8 cellular contexts compared by ENCODE assay signal in genomic region chr2:231604101-231604684, GRCh38. TPM values are rescaled to one million over a fixed set of nuclear protein-coding genes. Genes with fewer than 3 reads are reported as not detected.
DNase-seq lines count a peak whose midpoint lies in the region; ATAC-seq and TF ChIP-seq lines count a peak whose summit lies in the region.

No MANE protein-coding gene starts in this region.

- peak; percentile 95 for DNase-seq in Ammon's horn (ENCODE audit: low spot score)
- no peak for DNase-seq in RWPE2 (ENCODE audit: low spot score)
- DNase-seq in mesenchymal stem cell: no peak
- no peak for DNase-seq in activated gamma-delta T cell (lab: John Stamatoyannopoulos, UW)

- peak overlapping the region; percentile 14 for H2AK5ac ChIP-seq in mesenchymal stem cell (ENCODE audit: low read length, severe bottlenecking)

- peak overlapping the region; percentile 94 to 96 for H3K18ac ChIP-seq in mesenchymal stem cell (ENCODE audit: low read depth in 1 of 2, low read length in 2 of 2)

- peak overlapping the region; percentile 76 to 91 for H3K4ac ChIP-seq in mesenchymal stem cell (ENCODE audit: low read depth in 1 of 2, low read length in 2 of 2)

- H3K27me3 ChIP-seq in RWPE2 (ENCODE audit: insufficient read depth, poor library complexity, severe bottlenecking): no peaks in the 10 kb centered on the region
- no peaks in the 10 kb centered on the region for H3K27me3 ChIP-seq in duodenal mucosa (ENCODE audit: control insufficient read depth in 1 of 2, insufficient read depth in 2 of 2, low read length in 2 of 2)
- no peaks in the 10 kb centered on the region for H3K27me3 ChIP-seq in mesenchymal stem cell (ENCODE audit: control insufficient read depth in 1 of 2, insufficient read depth in 1 of 2, low read length in 2 of 2)
- no peaks in the 10 kb centered on the region for H3K27me3 ChIP-seq in thymus (ENCODE audit: control insufficient read depth, insufficient read depth)

- no peaks in the 10 kb centered on the region for H3K9me3 ChIP-seq in RWPE2 (ENCODE audit: severe bottlenecking)
- no peaks in the 10 kb centered on the region for H3K9me3 ChIP-seq in duodenal mucosa (ENCODE audit: control insufficient read depth in 1 of 2, low read length in 2 of 2)
- H3K9me3 ChIP-seq in mesenchymal stem cell (ENCODE audit: control insufficient read depth, low read length): no peaks in the 10 kb centered on the region
- no peaks in the 10 kb centered on the region for H3K9me3 ChIP-seq in thymus (ENCODE audit: control insufficient read depth)

- H4K91ac ChIP-seq in mesenchymal stem cell (ENCODE audit: low read length): peak overlapping the region; percentile 92

- peak overlapping the region; percentile 98 for H2BK12ac ChIP-seq in mesenchymal stem cell (ENCODE audit: low read length in 2 of 2)

- peak overlapping the region; percentile 76 for H2BK5ac ChIP-seq in mesenchymal stem cell (ENCODE audit: low read depth, low read length, poor library complexity, severe bottlenecking)

- H4K8ac ChIP-seq in mesenchymal stem cell (ENCODE audit: low read length): peak overlapping the region; percentile 94

- peaks cover 1% of the 10 kb centered on the region for H3K79me1 ChIP-seq in mesenchymal stem cell (replicated peaks; ENCODE audit: low read length, poor library complexity, severe bottlenecking)

- H3K36me3 ChIP-seq in RWPE2 (ENCODE audit: low read depth) (no peaks in the 10 kb centered on the region), duodenal mucosa (ENCODE audit: control insufficient read depth in 1 of 2, insufficient read depth in 2 of 2, low read length in 2 of 2) (no peaks in the 10 kb centered on the region), mesenchymal stem cell (ENCODE audit: control insufficient read depth in 1 of 2, insufficient read depth in 2 of 2, low read depth in 1 of 2, low read length in 2 of 2) (no peaks in the 10 kb centered on the region), thymus (ENCODE audit: control insufficient read depth, insufficient read depth) (no peaks in the 10 kb centered on the region)

- TF ChIP-seq CTCF in RWPE2 (IDR thresholded peaks at IDR 0.05; ENCODE audit: poor library complexity, severe bottlenecking): no peak

- peak overlapping the region; percentile 76 to 94 for H3K9ac ChIP-seq in duodenal mucosa (ENCODE audit: low read depth in 1 of 2, low read length in 2 of 2)
- H3K9ac ChIP-seq in mesenchymal stem cell (ENCODE audit: low read length): peak overlapping the region; percentile 98

- peak overlapping the region; percentile 2 to 87 for H3K14ac ChIP-seq in mesenchymal stem cell (ENCODE audit: low read length in 2 of 2)

- H3K4me1 ChIP-seq in RWPE2 (ENCODE audit: insufficient read depth, poor library complexity, severe bottlenecking): no peaks in the 10 kb centered on the region
- peaks cover 12 to 26% of the 10 kb centered on the region in 2 donors for H3K4me1 ChIP-seq in duodenal mucosa (ENCODE audit: control insufficient read depth in 1 of 2, insufficient read depth in 2 of 2, low read length in 2 of 2)
- H3K4me1 ChIP-seq in mesenchymal stem cell (ENCODE audit: control insufficient read depth, insufficient read depth, low read depth, low read length): peaks cover 24% of the 10 kb centered on the region
- H3K4me1 ChIP-seq in thymus (ENCODE audit: control insufficient read depth, insufficient read depth, low read length): peaks cover 9% of the 10 kb centered on the region

- H2BK120ac ChIP-seq in mesenchymal stem cell (ENCODE audit: low read depth, low read length): peak overlapping the region; percentile 71

- peak overlapping the region in 1 of 2 experiments; percentile 14 for H3K23ac ChIP-seq in mesenchymal stem cell (ENCODE audit: low read length in 2 of 2)

- peak overlapping the region; percentile 33 for H3K27ac ChIP-seq in RWPE2 (ENCODE audit: poor library complexity, severe bottlenecking)
- peak overlapping the region; percentile 96 for H3K27ac ChIP-seq in duodenal mucosa (ENCODE audit: low read depth, low read length)
- H3K27ac ChIP-seq in mesenchymal stem cell (ENCODE audit: low read length, poor library complexity, severe bottlenecking): peak overlapping the region; percentile 8
- peak overlapping the region; percentile 77 for H3K27ac ChIP-seq in thymus (ENCODE audit: low read depth)

- peak overlapping the region; percentile 97 for H2BK15ac ChIP-seq in mesenchymal stem cell (ENCODE audit: low read depth, poor library complexity, severe bottlenecking)

- 23% methylated on average over 23 of the region's 40 CpGs for WGBS in mesenchymal stem cell
- 24% methylated on average over 40 of the region's 40 CpGs for WGBS in thymus

- H3K4me2 ChIP-seq in mesenchymal stem cell (ENCODE audit: low read length, poor library complexity, severe bottlenecking): peak overlapping the region; percentile 73

- peak overlapping the region; percentile 88 for H2AFZ ChIP-seq in mesenchymal stem cell (ENCODE audit: low read depth, low read length)

- H3K4me3 ChIP-seq in RWPE2 (ENCODE audit: severe bottlenecking) (peak overlapping the region; percentile 40), duodenal mucosa (ENCODE audit: low read depth in 1 of 2, low read length in 2 of 2) (peak overlapping the region; percentile 68 to 71), mesenchymal stem cell (ENCODE audit: insufficient read depth in 1 of 2, low read depth in 1 of 2, low read length in 2 of 2) (peak overlapping the region; percentile 66 to 76), thymus (ENCODE audit: low read length) (peak overlapping the region; percentile 60)

- ATAC-seq in GM18870 (IDR thresholded peaks at IDR 0.05; ENCODE audit: unreplicated experiment): peak; percentile 25
- ATAC-seq in HG03095 (IDR thresholded peaks at IDR 0.05; ENCODE audit: unreplicated experiment): peak; percentile 35
- peak; percentile 56 for ATAC-seq in RWPE2 (ENCODE audit: low read depth)

RNA-seq across cellular contexts. Expression of gene TEX44, which starts 11.5 kb away (rescaled TPM):
- not detected for polyA plus RNA-seq in mesenchymal stem cell (2013, experiment 1 of 2)
- polyA plus RNA-seq in mesenchymal stem cell (2013, experiment 2 of 2): not detected
- 0.02 TPM for polyA plus RNA-seq in thymus

Comparison
In these comparisons a context has a peak if more than half of its experiments do, and no peak if none do; other contexts are left out.
1. H3K27ac ChIP-seq: peak in every context shown above with its lines; median percentile 96 in duodenal mucosa; 77 in thymus; 33 in RWPE2; 8 in mesenchymal stem cell.